ENCODE assay signal across 20 cellular contexts in genomic region chr10:50293508-50294320, GRCh38. TPM values are rescaled to one million over a fixed set of nuclear protein-coding genes. Genes with fewer than 3 reads are reported as not detected.
DNase-seq lines count a peak whose midpoint lies in the region; ATAC-seq, FAIRE-seq and TF ChIP-seq lines count a peak whose summit lies in the region.
"Had no signal": no experiment of that assay in that cellular context is flagged by ENCODE, and none has a peak within 500 bp of the region (broad histone marks: within the 10 kb centered on the region; RNA-seq: fewer than 3 reads in every experiment).

No MANE protein-coding gene starts in this region.

- no peak for FAIRE-seq in small intestine (lab: Jason Lieb, UNC)
- FAIRE-seq: G401.6, HTR-8/SVneo, RCC 7860 had no signal

- WGBS in small intestine, 3 donors: 25 to 64% (median 40%) methylated on average over 5 of the region's 5 CpGs
- no CpG with 5 or more reads among the region's 5 CpGs for WGBS in mesendoderm (ENCODE audit: extremely low coverage, insufficient coverage, low lambda C conversion rate)

- DNase-seq in Peyer's patch (no peak), small intestine (peak; percentile 92), NCI-H748 (lab: John Stamatoyannopoulos, UW; ENCODE audit: unreplicated experiment) (no peak), mesendoderm (no peak), HUDEP-2 (lab: John Stamatoyannopoulos, UW; ENCODE audit: unreplicated experiment in 76 of 76) (no peak)
- DNase-seq: Calu3; CD4-positive, alpha-beta T cell; DMS79; NCI-H1417; NCI-H2029; NCI-H2171 treated with DMSO at 0.1 percent for 48 hours; NCI-H510A; SHP77 treated with DMSO at 0.1 percent for 48 hours had no signal

- no peak overlapping the region for H4K5ac ChIP-seq in mesendoderm (ENCODE audit: low read length)

- TF ChIP-seq POLR2A in Peyer's patch (IDR thresholded peaks at IDR 0.05): no peak

- peak overlapping the region in 1 of 2 donors; percentile 4 for H3K9ac ChIP-seq in duodenal mucosa (ENCODE audit: low read depth in 1 of 2, low read length in 2 of 2)
- H3K9ac ChIP-seq in mesendoderm (ENCODE audit: low read length): no peak overlapping the region
- H3K9ac ChIP-seq: KMS-11 had no signal

- H2BK15ac ChIP-seq in mesendoderm (replicated peaks; ENCODE audit: low read depth): no peak overlapping the region

- H3K79me2 ChIP-seq in mesendoderm (ENCODE audit: control insufficient read depth, insufficient read depth, low read length): no peaks in the 10 kb centered on the region

- H3K18ac ChIP-seq in mesendoderm (ENCODE audit: low read length): no peak overlapping the region

- peak overlapping the region in 3 of 4 donors; percentile 32 to 68 (median 65) for H3K27ac ChIP-seq in Peyer's patch
- H3K27ac ChIP-seq in duodenal mucosa (ENCODE audit: low read depth, low read length): peak overlapping the region; percentile 52
- H3K27ac ChIP-seq in small intestine (ENCODE audit: low read depth in 1 of 2, low read length in 1 of 2): peak overlapping the region; percentile 60 to 71
- no peak overlapping the region for H3K27ac ChIP-seq in mesendoderm (ENCODE audit: low read depth, low read length)
- H3K27ac ChIP-seq: KMS-11 had no signal

- H3K23ac ChIP-seq in mesendoderm (ENCODE audit: low read length): no peak overlapping the region

- H3K4me2 ChIP-seq in mesendoderm (ENCODE audit: low read length): no peak overlapping the region
- H3K4me2 ChIP-seq: KMS-11 had no signal

- H3K79me1 ChIP-seq in mesendoderm (ENCODE audit: low read length): no peaks in the 10 kb centered on the region

- H2BK120ac ChIP-seq in mesendoderm (ENCODE audit: low read depth, low read length): no peak overlapping the region

- H3K4me3 ChIP-seq in Peyer's patch (no peak overlapping the region), duodenal mucosa (ENCODE audit: low read depth in 1 of 2, low read length in 2 of 2) (no peak overlapping the region), small intestine (ENCODE audit: low read depth in 1 of 2, low read length in 2 of 2) (no peak overlapping the region), mesendoderm (ENCODE audit: low read length) (no peak overlapping the region)
- H3K4me3 ChIP-seq: MG63 had no signal

- H3K9me3 ChIP-seq in Peyer's patch (peaks cover 0 to 4% (median 0%) of the 10 kb centered on the region in 4 donors), duodenal mucosa (ENCODE audit: control insufficient read depth in 1 of 2, low read length in 2 of 2) (no peaks in the 10 kb centered on the region), small intestine (ENCODE audit: control insufficient read depth, low read depth) (no peaks in the 10 kb centered on the region)

- no peak overlapping the region for H4K8ac ChIP-seq in mesendoderm (ENCODE audit: low read depth, low read length)

- peaks cover 0 to 8% (median 1%) of the 10 kb centered on the region in 4 donors for H3K4me1 ChIP-seq in Peyer's patch
- H3K4me1 ChIP-seq in duodenal mucosa (ENCODE audit: control insufficient read depth in 1 of 2, insufficient read depth in 2 of 2, low read length in 2 of 2): peaks cover 8 to 17% of the 10 kb centered on the region in 2 donors
- peaks cover 0 to 3% of the 10 kb centered on the region in 2 donors for H3K4me1 ChIP-seq in small intestine (ENCODE audit: control insufficient read depth in 2 of 2, insufficient read depth in 1 of 2, low read depth in 1 of 2, low read length in 1 of 2)
- H3K4me1 ChIP-seq in mesendoderm (ENCODE audit: control insufficient read depth, low read depth, low read length): no peaks in the 10 kb centered on the region

- H3K36me3 ChIP-seq in Peyer's patch: no peaks in the 10 kb centered on the region
- H3K36me3 ChIP-seq in duodenal mucosa (ENCODE audit: control insufficient read depth in 1 of 2, insufficient read depth in 2 of 2, low read length in 2 of 2): no peaks in the 10 kb centered on the region
- H3K36me3 ChIP-seq in small intestine (ENCODE audit: control insufficient read depth in 2 of 2, insufficient read depth in 2 of 2, low read length in 2 of 2): no peaks in the 10 kb centered on the region
- H3K36me3 ChIP-seq in mesendoderm (ENCODE audit: control insufficient read depth, insufficient read depth, low read length): no peaks in the 10 kb centered on the region
- H3K36me3 ChIP-seq: MG63 had no signal

- H3K27me3 ChIP-seq in Peyer's patch (no peaks in the 10 kb centered on the region), duodenal mucosa (ENCODE audit: control insufficient read depth in 1 of 2, insufficient read depth in 2 of 2, low read length in 2 of 2) (no peaks in the 10 kb centered on the region), small intestine (ENCODE audit: control insufficient read depth in 2 of 2, insufficient read depth in 2 of 2, low read length in 2 of 2) (no peaks in the 10 kb centered on the region), mesendoderm (ENCODE audit: insufficient read depth, low read length, poor library complexity) (no peaks in the 10 kb centered on the region)
- H3K27me3 ChIP-seq: MG63 had no signal

- peak; percentile 34 for ATAC-seq in HG03354 (IDR thresholded peaks at IDR 0.05; ENCODE audit: poor library complexity, severe bottlenecking, unreplicated experiment)

- H3K4ac ChIP-seq in mesendoderm (ENCODE audit: low read depth, low read length): no peak overlapping the region

- no peak overlapping the region for H3K56ac ChIP-seq in mesendoderm (ENCODE audit: low read length)

- H2BK5ac ChIP-seq in mesendoderm (ENCODE audit: low read length): no peak overlapping the region

- peak in 1 of 6 experiments; percentile 25 for TF ChIP-seq CTCF in Peyer's patch (IDR thresholded peaks at IDR 0.05)

- no peak overlapping the region for H2AK5ac ChIP-seq in mesendoderm (ENCODE audit: low read length)

RNA-seq across cellular contexts. Expression of gene ASAH2, which starts 42.4 kb away (rescaled TPM):
- 10 to 100 TPM in 1 of 4 donors, 1 to 10 TPM in 2, under 1 TPM in 1; 0.83 to 52.2 (median 5.7) TPM for total RNA-seq in Peyer's patch
- 10 to 100 TPM in 2 of 3 donors, 1 to 10 TPM in 1; 3.8 to 32.2 (median 21.1) TPM for polyA plus RNA-seq in small intestine
- 3.5 TPM for polyA plus RNA-seq in mesendoderm (2013, experiment 1 of 2)
- 3.7 TPM for polyA plus RNA-seq in mesendoderm (2013, experiment 2 of 2)
